Comparison of ENCODE assay signal across 14 cellular contexts in genomic region chr19:2922987-2923386, GRCh38. TPM values are rescaled to one million over a fixed set of nuclear protein-coding genes. Genes with fewer than 3 reads are reported as not detected.
DNase-seq lines count a peak whose midpoint lies in the region; ATAC-seq and TF ChIP-seq lines count a peak whose summit lies in the region.
"Had no signal": no experiment of that assay in that cellular context is flagged by ENCODE, and none has a peak within 500 bp of the region (broad histone marks: within the 10 kb centered on the region; RNA-seq: fewer than 3 reads in every experiment).

No MANE protein-coding gene starts in this region.

- H3K9me3 ChIP-seq in adrenal gland (replicated peaks in 1 of 3) (no peaks in the 10 kb centered on the region), thymus (ENCODE audit: control insufficient read depth) (no peaks in the 10 kb centered on the region), Karpas-422 (ENCODE audit: low read length) (peaks cover 3% of the 10 kb centered on the region)

- no peak overlapping the region for H2AFZ ChIP-seq in Karpas-422 (ENCODE audit: low read length)

- peak overlapping the region in 3 of 5 donors; percentile 13 to 78 (median 33) for H3K27ac ChIP-seq in adrenal gland
- H3K27ac ChIP-seq in thymus (ENCODE audit: low read depth), result peak overlapping the region; percentile 47
- H3K27ac ChIP-seq in Karpas-422 (ENCODE audit: low read length), result no peak overlapping the region
- H3K27ac ChIP-seq: upper lobe of left lung had no signal

- WGBS in adrenal gland, 4 donors, result 31 to 85% (median 45%) methylated on average over 3 to 5 of the region's 5 CpGs
- WGBS in thymus, result 82% methylated on average over 5 of the region's 5 CpGs

- intact Hi-C loops in adrenal gland (cut with DNase I), result no loop called here

- no peak overlapping the region for H3K4me2 ChIP-seq in Karpas-422 (ENCODE audit: low read depth, low read length, poor library complexity, severe bottlenecking)

- TF ChIP-seq CTCF in adrenal gland (IDR thresholded peaks at IDR 0.05), result peak in 3 of 6 experiments; percentile 29 to 31 (median 31)

- H3K9me2 ChIP-seq in Karpas-422 (replicated peaks; ENCODE audit: insufficient read depth, low read length), result no peaks in the 10 kb centered on the region

- H3K4me3 ChIP-seq in adrenal gland (no peak overlapping the region), thymus (ENCODE audit: low read length) (no peak overlapping the region), Karpas-422 (ENCODE audit: low read length) (no peak overlapping the region)
- H3K4me3 ChIP-seq: upper lobe of left lung had no signal

- no peak for ATAC-seq in GM18861 (IDR thresholded peaks at IDR 0.05; ENCODE audit: unreplicated experiment)
- ATAC-seq in HG03378 (IDR thresholded peaks at IDR 0.05; ENCODE audit: unreplicated experiment), result no peak
- ATAC-seq: Panc1 had no signal

- no peak overlapping the region for H3K9ac ChIP-seq in Karpas-422 (ENCODE audit: low read length)

- no peak for TF ChIP-seq POLR2A in adrenal gland (IDR thresholded peaks at IDR 0.05)

- DNase-seq in NCI-H2029 (lab: John Stamatoyannopoulos, UW), result peak; percentile 9
- DNase-seq in NCI-H2029 treated with DMSO at 0.1 percent for 48 hours (lab: John Stamatoyannopoulos, UW), result no peak
- DNase-seq in adrenal gland, result peak in 1 of 7 donors; percentile 30
- DNase-seq in iPS-NIHi11 (ENCODE audit: low spot score), result peak; percentile 53
- DNase-seq in Karpas-422, result no peak
- DNase-seq: kidney glomerular epithelial cell, T1000 had no signal

- H3K79me2 ChIP-seq in Karpas-422 (ENCODE audit: low read length), result no peaks in the 10 kb centered on the region

- H3K27me3 ChIP-seq in adrenal gland (no peaks in the 10 kb centered on the region), thymus (ENCODE audit: control insufficient read depth, insufficient read depth) (no peaks in the 10 kb centered on the region), Karpas-422 (ENCODE audit: low read length) (no peaks in the 10 kb centered on the region)
- H3K27me3 ChIP-seq: upper lobe of left lung had no signal

- no peaks in the 10 kb centered on the region for H4K20me1 ChIP-seq in Karpas-422 (ENCODE audit: insufficient read depth, low read depth, low read length)

- H3K4me1 ChIP-seq in adrenal gland (replicated peaks in 1 of 2) (peaks cover 5 to 7% of the 10 kb centered on the region in 2 donors), thymus (ENCODE audit: control insufficient read depth, insufficient read depth, low read length) (no peaks in the 10 kb centered on the region), Karpas-422 (ENCODE audit: low read length) (no peaks in the 10 kb centered on the region)

- H3K36me3 ChIP-seq in adrenal gland (replicated peaks in 1 of 2) (peaks cover 0 to 5% of the 10 kb centered on the region in 2 donors), thymus (ENCODE audit: control insufficient read depth, insufficient read depth) (peaks cover 4% of the 10 kb centered on the region), Karpas-422 (ENCODE audit: insufficient read depth, low read length) (peaks cover 4% of the 10 kb centered on the region)

RNA-seq across cellular contexts. Expression of gene ZNF77, which starts 21.8 kb away (rescaled TPM):
- total RNA-seq in adrenal gland, result 10 to 100 TPM in 1 of 8 donors, 1 to 10 TPM in 7; 1.1 to 10.6 (median 3.8) TPM
- polyA plus RNA-seq in adrenal gland (1 to 10 TPM; 2.9 to 3.2 (median 3.1) TPM), thymus (4.6 TPM)
- total RNA-seq in Karpas-422 (2014; rRNA removed; shearing (Covaris generic); ENCODE audit: low replicate concordance), result not detected in 2 replicates

RNA-seq across cellular contexts. Expression of gene ZNF57, which starts 22.3 kb away (rescaled TPM):
- 1 to 10 TPM; 2.6 to 5.7 (median 3.2) TPM for total RNA-seq in adrenal gland
- 1 to 10 TPM; 2.7 to 3.9 (median 3.4) TPM for polyA plus RNA-seq in adrenal gland
- polyA plus RNA-seq in thymus, result 7.8 TPM
- total RNA-seq in Karpas-422 (2014; rRNA removed; shearing (Covaris generic); ENCODE audit: low replicate concordance), result 1.0 and 3.3 TPM in 2 replicates

RNA-seq across cellular contexts. Expression of gene TLE6, which starts 54.4 kb away (rescaled TPM):
- 1 to 10 TPM in 6 of 8 donors, under 1 TPM in 2; 0.48 to 3.2 (median 2.0) TPM for total RNA-seq in adrenal gland
- polyA plus RNA-seq in adrenal gland (10 to 100 TPM in 1 of 3 donors, 1 to 10 TPM in 2; 1.2 to 13.9 (median 6.3) TPM), thymus (4.9 TPM)
- total RNA-seq in Karpas-422 (2014; rRNA removed; shearing (Covaris generic); ENCODE audit: low replicate concordance), result 3.4 and 5.0 TPM in 2 replicates
- total RNA-seq: A673 had no signal

RNA-seq across cellular contexts. Expression of gene ZNF556, which starts 55.9 kb away (rescaled TPM):
- total RNA-seq in adrenal gland, result under 1 TPM in 5 of 8 donors, not detected in 3; 0.07 to 0.45 (median 0.14) TPM
- under 1 TPM; 0.03 to 0.18 (median 0.08) TPM for polyA plus RNA-seq in adrenal gland
- polyA plus RNA-seq in thymus, result 0.16 TPM
- not detected in 2 replicates for total RNA-seq in Karpas-422 (2014; rRNA removed; shearing (Covaris generic); ENCODE audit: low replicate concordance)
- total RNA-seq: A673; activated CD8-positive, alpha-beta memory T cell treated with anti-CD3 and anti-CD28 coated beads for 36 hours; upper lobe of left lung had no signal

Comparison
In these comparisons a context has a peak if more than half of its experiments do, and no peak if none do; other contexts are left out.
1. DNase-seq: peak in NCI-H2029 (single experiment) and iPS-NIHi11 (single experiment); none in NCI-H2029 treated with DMSO at 0.1 percent for 48 hours (single experiment) and Karpas-422 (single experiment).